15 cellular contexts compared by ENCODE assay signal in the genomic region with DNA sequence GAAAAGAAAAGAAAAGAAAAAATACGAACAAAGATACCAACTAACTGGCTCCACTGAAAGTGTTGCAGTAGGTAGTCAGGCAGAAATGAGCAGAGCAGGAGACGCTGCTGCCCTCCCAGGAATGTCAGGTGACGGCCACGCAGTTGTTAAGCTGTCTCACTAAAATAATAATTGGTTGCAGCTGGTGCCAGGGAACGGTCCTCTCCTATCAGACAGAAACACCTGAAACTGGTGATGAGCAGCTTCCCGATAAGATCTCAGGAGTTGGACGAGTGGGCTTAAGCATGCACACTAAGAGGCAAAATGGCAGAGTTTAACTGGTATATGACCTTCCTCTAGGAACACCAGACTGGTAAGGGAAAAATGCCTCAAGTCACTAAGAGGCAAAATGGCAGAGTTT.
DNase-seq lines count a peak whose midpoint lies in the region; TF ChIP-seq lines count a peak whose summit lies in the region.
"Had no signal": no experiment of that assay in that cellular context is flagged by ENCODE, and none has a peak within 500 bp of the region (broad histone marks: within the 10 kb centered on the region; RNA-seq: fewer than 3 reads in every experiment).

No MANE protein-coding gene starts in this region.

- no peaks in the 10 kb centered on the region for H3K27me3 ChIP-seq in PC-9 (ENCODE audit: insufficient read depth, low read depth)
- H3K27me3 ChIP-seq in vagina = no peaks in the 10 kb centered on the region

- H3K4me2 ChIP-seq in PC-9 = no peak overlapping the region

- H3K9me2 ChIP-seq in PC-9 (ENCODE audit: insufficient read depth) = no peaks in the 10 kb centered on the region

- no peaks in the 10 kb centered on the region for H3F3A ChIP-seq in PC-9 (ENCODE audit: insufficient read depth, low read depth)

- intact Hi-C loops in PC-9 (cut with micrococcal nuclease; ENCODE audit: unreplicated experiment) = no loop called here
- intact Hi-C loops in vagina (cut with DNase I) = no loop called here

- no peaks in the 10 kb centered on the region for H3K9me3 ChIP-seq in PC-9 (ENCODE audit: insufficient read depth, low read depth)
- H3K9me3 ChIP-seq in vagina = no peaks in the 10 kb centered on the region

- H3K4me1 ChIP-seq in PC-9 (replicated peaks; ENCODE audit: insufficient read depth) (no peaks in the 10 kb centered on the region; the same call in 1 of the 2 replicates), vagina (peaks cover 6% of the 10 kb centered on the region)

- H3K4me3 ChIP-seq in PC-9 (no peak overlapping the region), vagina (no peak overlapping the region)
- H3K4me3 ChIP-seq: GM23248 had no signal

- H3K36me3 ChIP-seq in PC-9 (ENCODE audit: low read depth) (no peaks in the 10 kb centered on the region), vagina (no peaks in the 10 kb centered on the region)

- H3K27ac ChIP-seq in PC-9 (no peak overlapping the region), vagina (peak overlapping the region; percentile 45)
- H3K27ac ChIP-seq: GM23248 had no signal

- TF ChIP-seq CTCF in PC-9 (conservative IDR thresholded peaks at IDR 0.05) = no peak
- no peak for TF ChIP-seq CTCF in vagina (IDR thresholded peaks at IDR 0.05)

- CTCF ChIA-PET in PC-9 (lab: Charles Lee) = no interaction called here

- no peak for TF ChIP-seq POLR2A in vagina (IDR thresholded peaks at IDR 0.05)

- no TSS peak for BruUV-seq in PC-9 (replicated peaks; lab: Mats Ljungman, UMichigan)

- DNase-seq in PC-9 (no peak), left kidney (ENCODE audit: low read depth, low spot score) (peak; percentile 36), vagina (ENCODE audit: extremely low spot score in 2 of 2) (no peak), OCI-M2 (lab: John Stamatoyannopoulos, UW; ENCODE audit: unreplicated experiment) (no peak), NCI-H82 treated with DMSO at 0.1 percent for 48 hours (lab: John Stamatoyannopoulos, UW; ENCODE audit: unreplicated experiment) (no peak)
- DNase-seq in stimulated activated CD4-positive, alpha-beta T cell treated with anti-CD3 and anti-CD28 coated beads, Interleukin-4, amount 100 ng/mL, for 1 hour = no peak
- DNase-seq: C1 segment of cervical spinal cord; Calu3; CD4-positive, alpha-beta memory T cell; COR-L47; DMS53; DMS79 treated with DMSO at 0.1 percent for 48 hours; GF-D8; GM23248; H9 had no signal

- H2AFZ ChIP-seq in PC-9 = 0 out of 2 replicates have a peak overlapping the region, but pooled peaks have one; percentile 11
- H2AFZ ChIP-seq: GM23248 had no signal

- POLR2A ChIA-PET in PC-9 (lab: Charles Lee; ENCODE audit: unreplicated experiment) = no interaction called here

- H3K79me2 ChIP-seq in PC-9 (ENCODE audit: low read depth) = no peaks in the 10 kb centered on the region

- no peaks in the 10 kb centered on the region for H4K20me1 ChIP-seq in PC-9 (ENCODE audit: insufficient read depth)
